Comparison of ENCODE assay signal across 8 cellular contexts in genomic region chr4:82429728-82430192, GRCh38. TPM values are rescaled to one million over a fixed set of nuclear protein-coding genes. Genes with fewer than 3 reads are reported as not detected.
DNase-seq lines count a peak whose midpoint lies in the region; ATAC-seq and TF ChIP-seq lines count a peak whose summit lies in the region.

No MANE protein-coding gene starts in this region.

- peak overlapping the region; percentile 98 for H3K4me3 ChIP-seq in Loucy (ENCODE audit: low read length, poor library complexity, severe bottlenecking)
- peak overlapping the region; percentile 85 for H3K4me3 ChIP-seq in astrocyte of the cerebellum (ENCODE audit: low read depth, low read length)

- DNase-seq in CD1c-positive myeloid dendritic cell (ENCODE audit: extremely low spot score) (peak; percentile 89), astrocyte of the cerebellum (ENCODE audit: low read depth) (no peak), left lobe of liver (ENCODE audit: low spot score) (no peak), stromal cell of bone marrow (ENCODE audit: low read depth) (peak; percentile 13), kidney glomerular epithelial cell (lab: John Stamatoyannopoulos, UW) (no peak), GM10266 (ENCODE audit: extremely low spot score) (no peak)

- TF ChIP-seq CTCF in Loucy (conservative IDR thresholded peaks at IDR 0.05; ENCODE audit: low read length) (no peak), astrocyte of the cerebellum (IDR thresholded peaks at IDR 0.05; ENCODE audit: low read depth, low read length, missing control alignments) (no peak), GM10266 (IDR thresholded peaks at IDR 0.05; ENCODE audit: control insufficient read depth, insufficient read depth, low read depth, missing control alignments) (no peak)

- H3K9me3 ChIP-seq in Loucy (ENCODE audit: insufficient read depth, low read depth, low read length) = no peaks in the 10 kb centered on the region

- H3K36me3 ChIP-seq in Loucy (ENCODE audit: insufficient read depth, low read length) = peaks cover 37% of the 10 kb centered on the region

- H3K4me2 ChIP-seq in Loucy (ENCODE audit: low read depth, low read length, poor library complexity, severe bottlenecking) = peak overlapping the region; percentile 69

- H3K9me2 ChIP-seq in Loucy (replicated peaks; ENCODE audit: low read depth, low read length) = no peaks in the 10 kb centered on the region

- peaks cover 60% of the 10 kb centered on the region for H3K4me1 ChIP-seq in Loucy (ENCODE audit: insufficient read depth, low read length, poor library complexity, severe bottlenecking)

- in situ Hi-C loops in astrocyte of the cerebellum (cut with HindIII; ENCODE audit: low sequenced_read_pairs) = no loop called here

- H3K9ac ChIP-seq in Loucy (ENCODE audit: low read depth, low read length, poor library complexity, severe bottlenecking) = peak overlapping the region; percentile 100

- H3K79me2 ChIP-seq in Loucy (ENCODE audit: insufficient read depth, low read length) = peaks cover 98% of the 10 kb centered on the region

- H3F3A ChIP-seq in Loucy (ENCODE audit: low read depth) = peaks cover 8% of the 10 kb centered on the region; the same call in 1 of the 2 replicates

- H4K20me1 ChIP-seq in Loucy (ENCODE audit: insufficient read depth, low read length, poor library complexity, severe bottlenecking) = peaks cover 77% of the 10 kb centered on the region

- peaks cover 6% of the 10 kb centered on the region for H3K27me3 ChIP-seq in Loucy (ENCODE audit: insufficient read depth, low read length, poor library complexity, severe bottlenecking)

- peak overlapping the region; percentile 66; the same call in 1 of the 2 replicates for H2AFZ ChIP-seq in Loucy (ENCODE audit: low read length)

- peak; percentile 14 for ATAC-seq in GM19463 (IDR thresholded peaks at IDR 0.05; ENCODE audit: unreplicated experiment)
- ATAC-seq in left lobe of liver = peak; percentile 9

RNA-seq across cellular contexts. Expression of gene HNRNPDL, which starts 0.5 kb away (rescaled TPM):
- 52.1 TPM for total RNA-seq in left lobe of liver

RNA-seq across cellular contexts. Expression of gene ENOPH1, which starts 0.6 kb away (rescaled TPM):
- 7.8 TPM for total RNA-seq in left lobe of liver

RNA-seq across cellular contexts. Expression of gene HNRNPD, which starts 56.0 kb away (rescaled TPM):
- total RNA-seq in left lobe of liver = 42.9 TPM

Comparison
In these comparisons a context has a peak if more than half of its experiments do, and no peak if none do; other contexts are left out.
1. DNase-seq: peak in CD1c-positive myeloid dendritic cell (single experiment) and stromal cell of bone marrow (single experiment); none in astrocyte of the cerebellum (single experiment), left lobe of liver (single experiment), kidney glomerular epithelial cell (single experiment) and GM10266 (single experiment).